ENCODE assay signal across 8 cellular contexts in genomic region chr17:8124350-8125195, GRCh38. TPM values are rescaled to one million over a fixed set of nuclear protein-coding genes. Genes with fewer than 3 reads are reported as not detected.
DNase-seq lines count a peak whose midpoint lies in the region; ATAC-seq and TF ChIP-seq lines count a peak whose summit lies in the region.

No MANE protein-coding gene starts in this region.

- CTCF ChIA-PET in WTC11 (lab: Charles Lee): interaction anchor here (1.1 to 9.8 kb wide), 8 partner anchors 9 to 99 kb away, joined by 3 to 118 read pairs (median 7); no protein-coding TSS in a partner anchor

- no peak overlapping the region for H3K9ac ChIP-seq in smooth muscle cell (ENCODE audit: low read depth)

- peaks cover 9% of the 10 kb centered on the region for H4K20me1 ChIP-seq in smooth muscle cell (ENCODE audit: low read depth)

- peaks cover 32% of the 10 kb centered on the region for H3K27me3 ChIP-seq in smooth muscle cell (ENCODE audit: low read depth)

- ATAC-seq in WTC11 (no peak), GM19328 (IDR thresholded peaks at IDR 0.05; ENCODE audit: unreplicated experiment) (no peak)

- 4% methylated on average over 24 of the region's 24 CpGs for WGBS in smooth muscle cell (ENCODE audit: low lambda C conversion rate)

- no peaks in the 10 kb centered on the region for H3K36me3 Mint-ChIP-seq in WTC11

- peak overlapping the region; percentile 89 for H3K4me2 ChIP-seq in smooth muscle cell

- peaks cover 76% of the 10 kb centered on the region for H3K27me3 Mint-ChIP-seq in WTC11 (ENCODE audit: low read depth)

- H3K36me3 ChIP-seq in smooth muscle cell (ENCODE audit: low read depth): no peaks in the 10 kb centered on the region

- TF ChIP-seq CTCF in AG09309 (IDR thresholded peaks at IDR 0.05; ENCODE audit: control insufficient read depth, insufficient read depth, low read depth, low read length, missing control alignments): no peak
- TF ChIP-seq CTCF in HFF-Myc (IDR thresholded peaks at IDR 0.05; ENCODE audit: low read depth, low read length, missing control alignments): no peak
- no peak for TF ChIP-seq CTCF in WTC11 (IDR thresholded peaks at IDR 0.05)
- TF ChIP-seq CTCF in fibroblast of the aortic adventitia (IDR thresholded peaks at IDR 0.05; ENCODE audit: insufficient read depth, low read length): no peak
- no peak for TF ChIP-seq CTCF in smooth muscle cell (IDR thresholded peaks at IDR 0.05; ENCODE audit: borderline replicate concordance, insufficient read depth, poor library complexity, severe bottlenecking)

- POLR2A ChIA-PET in WTC11 (lab: Charles Lee): interaction anchor here (1.0 to 2.5 kb wide), 6 partner anchors 9 to 66 kb away, joined by 4 to 7 read pairs (median 5); partner anchors contain the start of genes BORCS6 and PER1

- H3K4me3 Mint-ChIP-seq in WTC11: peak overlapping the region; percentile 85

- H3K9me3 ChIP-seq in smooth muscle cell (replicated peaks; ENCODE audit: low read depth): no peaks in the 10 kb centered on the region

- peaks cover 22% of the 10 kb centered on the region for H3F3A ChIP-seq in smooth muscle cell (ENCODE audit: low read depth)

- DNase-seq in AG09309 (ENCODE audit: low read depth) (no peak), HFF-Myc (ENCODE audit: extremely low read depth, low read depth) (no peak), WTC11 (ENCODE audit: low spot score) (no peak), fibroblast of the aortic adventitia (ENCODE audit: low read depth) (peak; percentile 33), smooth muscle cell (lab: John Stamatoyannopoulos, UW; ENCODE audit: unreplicated experiment) (no peak), H4 (ENCODE audit: low spot score) (no peak), DMS114 treated with DMSO at 0.1 percent for 48 hours (lab: John Stamatoyannopoulos, UW; ENCODE audit: unreplicated experiment) (no peak)

- H3K4me1 Mint-ChIP-seq in WTC11: peaks cover 23% of the 10 kb centered on the region

- H3K4me1 ChIP-seq in smooth muscle cell (ENCODE audit: low read depth): peaks cover 22% of the 10 kb centered on the region

- H3K79me2 ChIP-seq in smooth muscle cell (ENCODE audit: low read depth): no peaks in the 10 kb centered on the region

- H3K4me3 ChIP-seq in AG09309 (ENCODE audit: control insufficient read depth, low read depth, low read length): peak overlapping the region; percentile 65
- H3K4me3 ChIP-seq in HFF-Myc (replicated peaks; ENCODE audit: low read depth, low read length): peak overlapping the region; percentile 60
- H3K4me3 ChIP-seq in fibroblast of the aortic adventitia (ENCODE audit: low read depth, low read length): peak overlapping the region; percentile 71
- H3K4me3 ChIP-seq in smooth muscle cell: peak overlapping the region; percentile 59

- H3K27ac Mint-ChIP-seq in WTC11: no peak overlapping the region

- peak overlapping the region; percentile 69 for H2AFZ ChIP-seq in smooth muscle cell (ENCODE audit: low read depth)

- no peak overlapping the region for H3K27ac ChIP-seq in smooth muscle cell (ENCODE audit: low read depth)

- no peaks in the 10 kb centered on the region for H3K9me3 Mint-ChIP-seq in WTC11

TF ChIP-seq in WTC11, 78 proteins besides CTCF, POLR2A, EP300 and RAD21:
- no peak for TF ChIP-seq ZNF396 (CRISPR knock-in tag; IDR thresholded peaks at IDR 0.05; ENCODE audit: borderline replicate concordance)
- no peak for TF ChIP-seq CREM (CRISPR knock-in tag; IDR thresholded peaks at IDR 0.05)
- TF ChIP-seq ZNF671 (CRISPR knock-in tag; IDR thresholded peaks at IDR 0.05): no peak
- TF ChIP-seq, protein P1, sequence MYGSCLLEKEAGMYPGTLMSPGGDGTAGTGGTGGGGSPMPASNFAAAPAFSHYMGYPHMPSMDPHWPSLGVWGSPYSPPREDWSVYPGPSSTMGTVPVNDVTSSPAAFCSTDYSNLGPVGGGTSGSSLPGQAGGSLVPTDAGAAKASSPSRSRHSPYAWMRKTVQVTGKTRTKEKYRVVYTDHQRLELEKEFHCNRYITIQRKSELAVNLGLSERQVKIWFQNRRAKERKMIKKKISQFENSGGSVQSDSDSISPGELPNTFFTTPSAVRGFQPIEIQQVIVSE (CRISPR knock-in tag; IDR thresholded peaks at IDR 0.05; ENCODE audit: borderline replicate concordance): no peak
- no peak for TF ChIP-seq EMX1 (CRISPR knock-in tag; IDR thresholded peaks at IDR 0.05)
- TF ChIP-seq TEAD1 (CRISPR knock-in tag; IDR thresholded peaks at IDR 0.05): no peak
- TF ChIP-seq RORB (CRISPR knock-in tag; IDR thresholded peaks at IDR 0.05): no peak
- TF ChIP-seq, protein P2, sequence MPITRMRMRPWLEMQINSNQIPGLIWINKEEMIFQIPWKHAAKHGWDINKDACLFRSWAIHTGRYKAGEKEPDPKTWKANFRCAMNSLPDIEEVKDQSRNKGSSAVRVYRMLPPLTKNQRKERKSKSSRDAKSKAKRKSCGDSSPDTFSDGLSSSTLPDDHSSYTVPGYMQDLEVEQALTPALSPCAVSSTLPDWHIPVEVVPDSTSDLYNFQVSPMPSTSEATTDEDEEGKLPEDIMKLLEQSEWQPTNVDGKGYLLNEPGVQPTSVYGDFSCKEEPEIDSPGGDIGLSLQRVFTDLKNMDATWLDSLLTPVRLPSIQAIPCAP (CRISPR knock-in tag; IDR thresholded peaks at IDR 0.05): no peak

RNA-seq across cellular contexts. Expression of gene HES7, which starts 0.7 kb away (rescaled TPM):
- 3.1 to 3.9 TPM (median 3.7 TPM) in 3 replicates for total RNA-seq in WTC11 (2021)
- 0.09 TPM in 1 of 2 replicates, not detected in the other for total RNA-seq in fibroblast of the aortic adventitia (ENCODE audit: low replicate concordance)
- not detected in 2 replicates for total RNA-seq in smooth muscle cell
- polyA plus RNA-seq in smooth muscle cell: not detected in 2 replicates
- 0.14 TPM in 1 of 2 replicates, not detected in the other for total RNA-seq in H4 (2014; rRNA removed; shearing (Covaris generic))

RNA-seq across cellular contexts. Expression of gene ALOXE3, which starts 6.3 kb away (rescaled TPM):
- total RNA-seq in WTC11 (2021): 0.48 to 0.81 TPM (median 0.62 TPM) in 3 replicates
- total RNA-seq in fibroblast of the aortic adventitia (ENCODE audit: low replicate concordance): 0.09 TPM in 1 of 2 replicates, not detected in the other
- total RNA-seq in smooth muscle cell: 1.1 and 1.7 TPM in 2 replicates
- 0.25 and 2.3 TPM in 2 replicates for polyA plus RNA-seq in smooth muscle cell
- not detected in 2 replicates for total RNA-seq in H4 (2014; rRNA removed; shearing (Covaris generic))

RNA-seq across cellular contexts. Expression of gene PER1, which starts 27.6 kb away (rescaled TPM):
- total RNA-seq in WTC11 (2021) (30.6 to 46.9 TPM (median 34.0 TPM) in 3 replicates), fibroblast of the aortic adventitia (ENCODE audit: low replicate concordance) (1.6 and 12.7 TPM in 2 replicates), smooth muscle cell (25.8 and 29.0 TPM in 2 replicates)
- polyA plus RNA-seq in smooth muscle cell: 55.2 and 85.9 TPM in 2 replicates
- 4.4 and 4.6 TPM in 2 replicates for total RNA-seq in H4 (2014; rRNA removed; shearing (Covaris generic))

RNA-seq across cellular contexts. Expression of gene ALOX12B, which starts 37.1 kb away (rescaled TPM):
- total RNA-seq in WTC11 (2021) (0.72 to 1.8 TPM (median 0.82 TPM) in 3 replicates), fibroblast of the aortic adventitia (ENCODE audit: low replicate concordance) (not detected in 2 replicates), smooth muscle cell (4.7 and 4.9 TPM in 2 replicates)
- 3.0 and 3.7 TPM in 2 replicates for polyA plus RNA-seq in smooth muscle cell
- total RNA-seq in H4 (2014; rRNA removed; shearing (Covaris generic)): not detected in 2 replicates

RNA-seq across cellular contexts. Expression of gene VAMP2, which starts 38.2 kb away (rescaled TPM):
- total RNA-seq in WTC11 (2021) (24.1 to 27.4 TPM (median 24.3 TPM) in 3 replicates), fibroblast of the aortic adventitia (ENCODE audit: low replicate concordance) (5.2 and 6.0 TPM in 2 replicates), smooth muscle cell (5.7 and 8.1 TPM in 2 replicates)
- 20.1 and 28.9 TPM in 2 replicates for polyA plus RNA-seq in smooth muscle cell
- 0.64 TPM in 2 replicates for total RNA-seq in H4 (2014; rRNA removed; shearing (Covaris generic))
